ENCODE assay signal across 21 cellular contexts in genomic region chr4:173052439-173052838, GRCh38.
"Had no signal": no experiment of that assay in that cellular context is flagged by ENCODE, and none has a peak within 500 bp of the region (broad histone marks: within the 10 kb centered on the region; RNA-seq: fewer than 3 reads in every experiment).

No MANE protein-coding gene starts in this region.

- H3K9me3 ChIP-seq: body of pancreas, upper lobe of left lung had no signal

- H3K27ac ChIP-seq: body of pancreas, cardiac muscle cell, foreskin keratinocyte, neural progenitor cell, parathyroid adenoma, upper lobe of left lung had no signal

- H3K36me3 ChIP-seq: cardiac muscle cell, neural progenitor cell, upper lobe of left lung had no signal

- H3K79me2 ChIP-seq: parathyroid adenoma had no signal

- ATAC-seq: activated T-cell treated with anti-CD3 and anti-CD28 coated beads, Interleukin-2, amount 50 U/mL, for 72 hours; body of pancreas; foreskin keratinocyte; left lobe of liver; naive thymus-derived CD4-positive, alpha-beta T cell; sciatic nerve; stimulated activated naive B cell treated with anti-CD40 and anti-IgM and Interleukin-4, amounts not matched to agents 10 μg/mL and 1 μg/mL and 100 μg/mL, for 72 hours had no signal

- H3K9ac ChIP-seq: neural progenitor cell, parathyroid adenoma had no signal

- H3K27me3 ChIP-seq: body of pancreas, cardiac muscle cell, neural progenitor cell, upper lobe of left lung had no signal

- H3K4me2 ChIP-seq: neural progenitor cell had no signal

- H3K4me3 ChIP-seq: body of pancreas, cardiac muscle cell, lung, neural progenitor cell had no signal

- H3K4me1 ChIP-seq: foreskin keratinocyte, parathyroid adenoma, upper lobe of left lung had no signal

- DNase-seq: activated CD4-positive, alpha-beta memory T cell treated with anti-CD3 and anti-CD28 coated beads for 36 hours; activated CD4-positive, alpha-beta T cell treated with anti-CD3 and anti-CD28 coated beads for 48 hours; activated effector memory CD4-positive, alpha-beta T cell treated with Interleukin-2 at 50 U/mL for 16 hours; activated T-cell treated with anti-CD3 and anti-CD28 coated beads, Interleukin-2, amount 50 U/mL, for 72 hours; anterior cingulate cortex; body of pancreas; effector CD4-positive, alpha-beta T cell; foreskin keratinocyte; kidney; naive thymus-derived CD4-positive, alpha-beta T cell; stimulated activated CD4-positive, alpha-beta T cell treated with anti-CD3 and anti-CD28 coated beads, Interleukin-2, amount 100 ng/mL, for 48 hours; stimulated activated CD8-positive, alpha-beta memory T cell treated with anti-CD3 and anti-CD28 coated beads, Interleukin-4, amount 100 ng/mL, for 48 hours; stimulated activated naive B cell treated with anti-CD40 and anti-IgM and Interleukin-4, amounts not matched to agents 10 μg/mL and 1 μg/mL and 100 μg/mL, for 72 hours; upper lobe of left lung had no signal

- FAIRE-seq: endometrium, kidney had no signal

- H2AFZ ChIP-seq: neural progenitor cell, parathyroid adenoma had no signal
